ENCODE assay signal across 9 cellular contexts in the genomic region with DNA sequence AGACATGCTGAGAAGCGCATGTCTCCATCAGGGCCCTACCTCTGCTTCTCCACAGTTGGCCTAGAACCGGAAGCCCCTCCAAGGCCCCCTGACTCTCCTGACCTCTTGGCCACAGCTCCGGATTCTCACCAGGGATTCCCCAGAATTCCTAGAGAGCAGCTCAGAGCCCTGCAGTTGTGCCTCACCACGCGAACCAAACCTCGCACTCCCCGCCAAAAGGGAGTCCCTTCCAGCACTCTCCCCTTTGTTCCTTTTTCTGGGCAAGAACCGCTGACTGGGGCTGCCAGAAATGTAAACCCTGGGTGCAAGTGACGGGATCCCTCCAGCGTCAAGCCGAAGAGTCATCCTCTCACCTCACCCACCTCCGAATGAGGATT. TPM values are rescaled to one million over a fixed set of nuclear protein-coding genes. Genes with fewer than 3 reads are reported as not detected.
DNase-seq lines count a peak whose midpoint lies in the region; ATAC-seq, FAIRE-seq and TF ChIP-seq lines count a peak whose summit lies in the region.
"Had no signal": no experiment of that assay in that cellular context is flagged by ENCODE, and none has a peak within 500 bp of the region (broad histone marks: within the 10 kb centered on the region; RNA-seq: fewer than 3 reads in every experiment).

No MANE protein-coding gene starts in this region.

- no peaks in the 10 kb centered on the region for H3K27me3 ChIP-seq in AG04450 (ENCODE audit: control insufficient read depth, insufficient read depth, low read length)
- H3K27me3 ChIP-seq in ectodermal cell (ENCODE audit: control insufficient read depth, insufficient read depth, low read length, poor library complexity, severe bottlenecking) = peaks cover 75% of the 10 kb centered on the region

- no peak for TF ChIP-seq CTCF in AG04450 (IDR thresholded peaks at IDR 0.05; ENCODE audit: low read depth, low read length)

- WGBS in ectodermal cell, 2 experiments = 2 to 3% methylated on average over 12 of the region's 12 CpGs

- peaks cover 0 to 6% (median 0%) of the 10 kb centered on the region in 3 donors for H3K36me3 Mint-ChIP-seq in naive thymus-derived CD8-positive, alpha-beta T cell

- H3K27me3 Mint-ChIP-seq in naive thymus-derived CD8-positive, alpha-beta T cell = peaks cover 9 to 27% (median 25%) of the 10 kb centered on the region in 5 donors

- DNase-seq in AG04450 (ENCODE audit: low read depth, low spot score) = no peak
- peak; percentile 9 for DNase-seq in HTR-8/SVneo (ENCODE audit: insufficient read length, low spot score)
- DNase-seq in naive thymus-derived CD8-positive, alpha-beta T cell = no peak
- no peak for DNase-seq in activated CD8-positive, alpha-beta memory T cell treated with anti-CD3 and anti-CD28 coated beads for 24 hours

- peak overlapping the region in 2 of 10 donors; percentile 11 to 46 for H3K27ac Mint-ChIP-seq in naive thymus-derived CD8-positive, alpha-beta T cell

- ATAC-seq in naive thymus-derived CD8-positive, alpha-beta T cell = no peak
- ATAC-seq in GM21423 (IDR thresholded peaks at IDR 0.05; ENCODE audit: unreplicated experiment) = no peak
- ATAC-seq in GM19328 (IDR thresholded peaks at IDR 0.05; ENCODE audit: unreplicated experiment) = no peak
- no peak for ATAC-seq in HG02852 (IDR thresholded peaks at IDR 0.05; ENCODE audit: unreplicated experiment)

- CTCF ChIA-PET in AG04450 (lab: Charles Lee) = no interaction called here

- no peak for FAIRE-seq in HTR-8/SVneo (lab: Jason Lieb, UNC)

- H3K9me3 ChIP-seq in AG04450 (ENCODE audit: control insufficient read depth, insufficient read depth, low read length) (no peaks in the 10 kb centered on the region), ectodermal cell (ENCODE audit: control insufficient read depth, low read length) (no peaks in the 10 kb centered on the region)

- H3K4me1 Mint-ChIP-seq in naive thymus-derived CD8-positive, alpha-beta T cell = peaks cover 0 to 39% (median 6%) of the 10 kb centered on the region in 4 donors

- H3K4me1 ChIP-seq in ectodermal cell (ENCODE audit: control insufficient read depth, insufficient read depth, low read length) = peaks cover 20% of the 10 kb centered on the region

- H3K27ac ChIP-seq in AG04450 (ENCODE audit: low read depth, low read length) (no peak overlapping the region), ectodermal cell (ENCODE audit: insufficient read depth, low read depth, low read length, poor library complexity, severe bottlenecking) (no peak overlapping the region)
- H3K27ac ChIP-seq: epithelial cell of prostate had no signal

- no peaks in the 10 kb centered on the region for H3K36me3 ChIP-seq in ectodermal cell (ENCODE audit: control insufficient read depth, insufficient read depth, low read length)

- no peaks in the 10 kb centered on the region for H3K9me3 Mint-ChIP-seq in naive thymus-derived CD8-positive, alpha-beta T cell

- H3K4me3 ChIP-seq in AG04450 (ENCODE audit: low read depth, low read length) (peak overlapping the region; percentile 69), ectodermal cell (ENCODE audit: insufficient read depth, low read depth, low read length) (peak overlapping the region; percentile 41)

- POLR2A ChIA-PET in AG04450 (lab: Yijun Ruan, JAX) = no interaction called here
- POLR2A ChIA-PET in naive thymus-derived CD8-positive, alpha-beta T cell (lab: Charles Lee) = no interaction called here

- H3K4me3 Mint-ChIP-seq in naive thymus-derived CD8-positive, alpha-beta T cell = peak overlapping the region; percentile 69 to 85 (median 78)

RNA-seq across cellular contexts. Expression of gene AFF3, which starts 36.7 kb away (rescaled TPM):
- polyA plus RNA-seq in AG04450 (2011; rRNA removed) = 17.9 and 21.8 TPM in 2 replicates
- polyA minus RNA-seq in AG04450 (2011; rRNA and poly(A)+ RNA removed) = 56.8 and 63.4 TPM in 2 replicates
- polyA plus RNA-seq in ectodermal cell (2013, experiment 1 of 4) = 5.2 TPM
- 5.3 TPM for polyA plus RNA-seq in ectodermal cell (2013, experiment 2 of 4)
- 6.1 TPM for polyA plus RNA-seq in ectodermal cell (2013, experiment 3 of 4)
- polyA plus RNA-seq in ectodermal cell (2013, experiment 4 of 4) = 9.7 TPM
- total RNA-seq in naive thymus-derived CD8-positive, alpha-beta T cell = 10 to 100 TPM; 10.1 to 11.9 TPM
- polyA plus RNA-seq in naive thymus-derived CD8-positive, alpha-beta T cell = 1 to 10 TPM in 2 of 3 donors, under 1 TPM in 1; 0.50 to 2.8 (median 1.2) TPM
